In the genomic region with DNA sequence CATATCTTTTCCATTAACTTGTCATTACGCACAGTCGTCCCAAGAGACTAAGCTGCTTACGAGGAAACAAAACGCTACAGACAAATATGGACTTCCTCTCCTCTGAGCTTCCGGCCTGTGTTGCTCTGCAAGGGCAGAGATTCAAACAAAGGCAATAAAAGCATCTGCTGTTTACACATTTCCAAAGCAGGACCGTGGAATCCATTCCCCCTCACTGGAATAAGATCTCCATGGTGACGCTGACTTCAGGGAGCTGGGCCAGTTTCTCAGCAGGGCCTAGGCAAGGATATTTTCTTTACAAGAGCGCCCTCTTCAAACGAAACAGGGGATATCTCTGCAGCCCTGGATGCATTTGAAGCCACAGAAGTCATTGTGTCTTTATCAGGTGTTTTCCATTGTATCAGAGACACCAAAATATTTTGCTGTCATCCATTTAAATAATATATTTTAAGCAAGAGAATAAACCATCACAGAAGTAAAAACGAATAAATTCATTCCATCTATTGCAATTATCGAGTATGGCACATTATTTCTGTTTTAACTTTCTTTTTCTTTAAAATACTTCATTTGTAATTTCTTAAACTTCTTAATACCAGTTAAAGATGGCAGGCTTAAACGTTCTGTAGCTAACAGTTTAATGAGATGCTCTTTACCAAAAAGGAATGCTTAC, we compare ENCODE assay signal across 8 cellular contexts.
DNase-seq lines count a peak whose midpoint lies in the region; ATAC-seq and TF ChIP-seq lines count a peak whose summit lies in the region.

No MANE protein-coding gene starts in this region.

- intact Hi-C loops in left lung (cut with DNase I) = no loop called here
- intact Hi-C loops in transverse colon (cut with DNase I; ENCODE audit: low total_unique reads) = no loop called here

- no peaks in the 10 kb centered on the region for H3K36me3 ChIP-seq in left lung
- no peaks in the 10 kb centered on the region for H3K36me3 ChIP-seq in transverse colon

- H3K9me3 ChIP-seq in left lung (no peaks in the 10 kb centered on the region), transverse colon (no peaks in the 10 kb centered on the region)

- WGBS in transverse colon (ENCODE audit: low coverage in 1 of 2), 2 donors = 9 to 12% methylated on average over 10 to 12 of the region's 12 CpGs

- TF ChIP-seq CTCF in left lung (IDR thresholded peaks at IDR 0.05) = peak in 1 of 2 donors; percentile 45
- peak; percentile 13 to 45 (median 31) for TF ChIP-seq CTCF in transverse colon (IDR thresholded peaks at IDR 0.05)

- H3K4me3 ChIP-seq in left lung (no peak overlapping the region), transverse colon (no peak overlapping the region)

- ATAC-seq in HG03469 (IDR thresholded peaks at IDR 0.05; ENCODE audit: unreplicated experiment) (peak; percentile 62), left lung (peak; percentile 94), GM21717 (IDR thresholded peaks at IDR 0.05; ENCODE audit: unreplicated experiment) (no peak)

- H3K27ac ChIP-seq in left lung (no peak overlapping the region), transverse colon (peak overlapping the region in 2 of 4 donors; percentile 13 to 14)

- peak; percentile 79 for DNase-seq in D341Med (ENCODE audit: low spot score)
- peak; percentile 99 for DNase-seq in NCI-H82 (lab: John Stamatoyannopoulos, UW)
- DNase-seq in dedifferentiated amniotic fluid mesenchymal stem cell (ENCODE audit: extremely low spot score) = peak; percentile 96
- peak in 1 of 2 donors; percentile 50 for DNase-seq in left lung
- DNase-seq in transverse colon = peak; percentile 49
- DNase-seq in KG1 (lab: John Stamatoyannopoulos, UW) = no peak

- no peak for TF ChIP-seq EP300 in transverse colon (IDR thresholded peaks at IDR 0.05; ENCODE audit: low read depth)

- no peaks in the 10 kb centered on the region for H3K4me1 ChIP-seq in left lung
- peaks cover 0 to 9% (median 0%) of the 10 kb centered on the region in 4 donors for H3K4me1 ChIP-seq in transverse colon

- in situ Hi-C loops in transverse colon (cut with MboI; ENCODE audit: low pct_ligation_motif_present in 1 of 4, low pct_unique_long_range_greater_than_20kb in 1 of 4, low sequenced_read_pairs in 3 of 4) = loop anchor here in 1 of 4 donors (25.0 kb wide), 1 partner anchor 784 kb away; no protein-coding TSS in a partner anchor

- no peak for TF ChIP-seq POLR2A in transverse colon (IDR thresholded peaks at IDR 0.05)

- H3K27me3 ChIP-seq in left lung (no peaks in the 10 kb centered on the region), transverse colon (no peaks in the 10 kb centered on the region)
